Comparison of ENCODE assay signal across 8 cellular contexts in genomic region chr14:98731701-98732100, GRCh38.
"Had no signal": no experiment of that assay in that cellular context is flagged by ENCODE, and none has a peak within 500 bp of the region (broad histone marks: within the 10 kb centered on the region; RNA-seq: fewer than 3 reads in every experiment).

No MANE protein-coding gene starts in this region.

- H3K4me3 Mint-ChIP-seq: HFFc6, IgD-negative memory B cell had no signal

- H3K4me1 Mint-ChIP-seq: IgD-negative memory B cell had no signal

- H3K9me3 ChIP-seq: HAP-1 had no signal

- H3K36me3 ChIP-seq: HAP-1 had no signal

- H3K4me3 ChIP-seq: GM23248, HAP-1 had no signal

- H3K27ac Mint-ChIP-seq: HFFc6, IgD-negative memory B cell had no signal

- H3K4me1 ChIP-seq: HAP-1 had no signal

- H2AFZ ChIP-seq: GM23248 had no signal

- H3K36me3 Mint-ChIP-seq: IgD-negative memory B cell had no signal

- FAIRE-seq: HepG2 had no signal

- H3K27ac ChIP-seq: GM23248, HL-60 had no signal

- H3K9ac ChIP-seq: GM23248 had no signal

- DNase-seq: GM23248, GOT3, H7, HFFc6 had no signal
